8 cellular contexts compared by ENCODE assay signal in genomic region chr12:115752913-115753726, GRCh38.
DNase-seq lines count a peak whose midpoint lies in the region; ATAC-seq and TF ChIP-seq lines count a peak whose summit lies in the region.

No MANE protein-coding gene starts in this region.

- no peak overlapping the region for H3K4me3 Mint-ChIP-seq in activated T-helper 1 cell treated with anti-CD3 and anti-CD28 coated beads, Interleukin-12 subunit alpha, Interleukin-12 subunit beta, Interleukin-2, Interleukin-4 antibody, amounts not matched to agents 30 ng/mL and 10 ng/mL and 1 ng/mL, durations not matched to agents 14 hours and 24 hours and 36 hours

- H3K4me3 ChIP-seq in AG04449 (ENCODE audit: low read depth, low read length), result no peak overlapping the region
- no peak overlapping the region for H3K4me3 ChIP-seq in GM12875 (ENCODE audit: low read depth, low read length)
- no peak overlapping the region for H3K4me3 ChIP-seq in right atrium auricular region
- no peak overlapping the region for H3K4me3 ChIP-seq in skeletal muscle cell (ENCODE audit: low read depth, low read length)

- no peaks in the 10 kb centered on the region for H3K27me3 ChIP-seq in right atrium auricular region

- no peak for ATAC-seq in GM21737 (IDR thresholded peaks at IDR 0.05; ENCODE audit: unreplicated experiment)

- no peaks in the 10 kb centered on the region for H3K9me3 Mint-ChIP-seq in activated T-helper 1 cell treated with anti-CD3 and anti-CD28 coated beads, Interleukin-12 subunit alpha, Interleukin-12 subunit beta, Interleukin-2, Interleukin-4 antibody, amounts not matched to agents 30 ng/mL and 10 ng/mL and 1 ng/mL, durations not matched to agents 14 hours and 24 hours and 36 hours

- H3K9me3 ChIP-seq in right atrium auricular region, result no peaks in the 10 kb centered on the region

- no peaks in the 10 kb centered on the region for H3K36me3 ChIP-seq in right atrium auricular region

- CTCF ChIA-PET in AG04449 (lab: Yijun Ruan, JAX), result interaction anchor here (0.5 to 16.3 kb wide), 37 partner anchors 8 to 1836 kb away, joined by 3 to 247 read pairs (median 4); partner anchors contain the start of gene TBX3

- no peak overlapping the region for H3K27ac Mint-ChIP-seq in activated T-helper 1 cell treated with anti-CD3 and anti-CD28 coated beads, Interleukin-12 subunit alpha, Interleukin-12 subunit beta, Interleukin-2, Interleukin-4 antibody, amounts not matched to agents 30 ng/mL and 10 ng/mL and 1 ng/mL, durations not matched to agents 14 hours and 24 hours and 36 hours

- intact Hi-C loops in activated T-helper 1 cell treated with anti-CD3 and anti-CD28 coated beads, Interleukin-12 subunit alpha, Interleukin-12 subunit beta, Interleukin-2, Interleukin-4 antibody, amounts not matched to agents 30 ng/mL and 10 ng/mL and 1 ng/mL, durations not matched to agents 14 hours and 24 hours and 36 hours (cut with micrococcal nuclease), result no loop called here

- no peak overlapping the region for H3K27ac ChIP-seq in right atrium auricular region

- peaks cover 5% of the 10 kb centered on the region for H3K27me3 Mint-ChIP-seq in activated T-helper 1 cell treated with anti-CD3 and anti-CD28 coated beads, Interleukin-12 subunit alpha, Interleukin-12 subunit beta, Interleukin-2, Interleukin-4 antibody, amounts not matched to agents 30 ng/mL and 10 ng/mL and 1 ng/mL, durations not matched to agents 14 hours and 24 hours and 36 hours (ENCODE audit: insufficient read depth)

- H3K4me1 Mint-ChIP-seq in activated T-helper 1 cell treated with anti-CD3 and anti-CD28 coated beads, Interleukin-12 subunit alpha, Interleukin-12 subunit beta, Interleukin-2, Interleukin-4 antibody, amounts not matched to agents 30 ng/mL and 10 ng/mL and 1 ng/mL, durations not matched to agents 14 hours and 24 hours and 36 hours (ENCODE audit: low read depth), result no peaks in the 10 kb centered on the region

- H3K4me1 ChIP-seq in right atrium auricular region, result peaks cover 0 to 4% of the 10 kb centered on the region in 2 donors

- TF ChIP-seq CTCF in AG04449 (IDR thresholded peaks at IDR 0.05; ENCODE audit: insufficient read depth, low read length, missing control alignments) (peak; percentile 54), GM12875 (IDR thresholded peaks at IDR 0.05; ENCODE audit: borderline replicate concordance, insufficient read depth, low read depth, low read length) (peak; percentile 36; the same call in 1 of the 2 replicates), right atrium auricular region (IDR thresholded peaks at IDR 0.05) (peak; percentile 26 to 75)

- POLR2A ChIA-PET in AG04449 (lab: Yijun Ruan, JAX), result interaction anchor here (1.4 kb wide), 1 partner anchor 1069 kb away, joined by 6 read pairs; the partner anchor contains the start of gene TBX3

- DNase-seq in AG04449 (ENCODE audit: low read depth, low spot score), result peak; percentile 17
- DNase-seq in NCI-H2029 treated with DMSO at 0.1 percent for 48 hours (lab: John Stamatoyannopoulos, UW), result peak; percentile 83
- DNase-seq in amniotic epithelial cell (ENCODE audit: low read depth), result peak; percentile 75
- peak; percentile 59 for DNase-seq in right atrium auricular region (ENCODE audit: low spot score)
- peak; percentile 26 for DNase-seq in skeletal muscle cell (ENCODE audit: low read depth)
- DNase-seq in activated T-helper 1 cell treated with anti-CD3 and anti-CD28 coated beads, Interleukin-12 subunit alpha, Interleukin-12 subunit beta, Interleukin-2, Interleukin-4 antibody, amounts not matched to agents 30 ng/mL and 10 ng/mL and 1 ng/mL, durations not matched to agents 14 hours and 24 hours and 36 hours (ENCODE audit: low spot score), result no peak

- no peaks in the 10 kb centered on the region for H3K36me3 Mint-ChIP-seq in activated T-helper 1 cell treated with anti-CD3 and anti-CD28 coated beads, Interleukin-12 subunit alpha, Interleukin-12 subunit beta, Interleukin-2, Interleukin-4 antibody, amounts not matched to agents 30 ng/mL and 10 ng/mL and 1 ng/mL, durations not matched to agents 14 hours and 24 hours and 36 hours (ENCODE audit: low read depth)
